ENCODE assay signal across 2 cellular contexts in genomic region chr5:34697308-34698108, GRCh38.
TF ChIP-seq lines count a peak whose summit lies in the region.

No MANE protein-coding gene starts in this region.

TF ChIP-seq in IMR-90, 13 proteins besides CTCF, POLR2A, EP300 and RAD21:
- TF ChIP-seq USF2 (IDR thresholded peaks at IDR 0.05; ENCODE audit: low read depth, low read length), result no peak
- no peak for TF ChIP-seq CEBPB (IDR thresholded peaks at IDR 0.05; ENCODE audit: low read depth, low read length)
- TF ChIP-seq CHD1 (IDR thresholded peaks at IDR 0.05; ENCODE audit: low read depth, low read length), result no peak
- no peak for TF ChIP-seq MAZ (IDR thresholded peaks at IDR 0.05; ENCODE audit: borderline replicate concordance, low read depth, low read length)
- no peak for TF ChIP-seq BHLHE40 (IDR thresholded peaks at IDR 0.05; ENCODE audit: low read depth, low read length)
- no peak for TF ChIP-seq MXI1 (IDR thresholded peaks at IDR 0.05; ENCODE audit: borderline replicate concordance, low read depth, low read length)
- no peak for TF ChIP-seq RCOR1 (IDR thresholded peaks at IDR 0.05; ENCODE audit: insufficient replicate concordance, low read length)
- no peak for TF ChIP-seq MAFK (IDR thresholded peaks at IDR 0.05; ENCODE audit: low read depth, low read length)
- TF ChIP-seq NFE2L2 (IDR thresholded peaks at IDR 0.05; ENCODE audit: low read depth, low read length), result no peak
- no peak for TF ChIP-seq ELK1 (IDR thresholded peaks at IDR 0.05; ENCODE audit: borderline replicate concordance, low read depth, low read length)
- no peak for TF ChIP-seq FOS (IDR thresholded peaks at IDR 0.05; ENCODE audit: low read depth, low read length)
- no peak for TF ChIP-seq SMC3 (IDR thresholded peaks at IDR 0.05; ENCODE audit: low read depth, low read length)
- no peak for TF ChIP-seq RFX5 (IDR thresholded peaks at IDR 0.05; ENCODE audit: low read depth, low read length)

TF ChIP-seq in K562, 482 proteins besides CTCF, POLR2A, EP300 and RAD21 (continues in another document):
- no peak for TF ChIP-seq STAT6 (CRISPR knock-in tag; IDR thresholded peaks at IDR 0.05)
- TF ChIP-seq SETDB1 (IDR thresholded peaks at IDR 0.05; ENCODE audit: low read length), result no peak
- TF ChIP-seq ZNF174 (CRISPR knock-in tag; IDR thresholded peaks at IDR 0.05), result no peak
- TF ChIP-seq CEBPB (tag; IDR thresholded peaks at IDR 0.05), result peak; percentile 85
- no peak for TF ChIP-seq JUND (IDR thresholded peaks at IDR 0.05; ENCODE audit: borderline replicate concordance, low read depth, low read length)
- peak; percentile 40; the same call in 1 of the 3 replicates for TF ChIP-seq JUND (tag; IDR thresholded peaks at IDR 0.05; ENCODE audit: borderline replicate concordance, low read depth, low read length)
- 0 out of 4 replicates have a peak, but pooled peaks of 1 of the 2 experiments have one; percentile 19 for TF ChIP-seq RCOR1 (IDR thresholded peaks at IDR 0.05; ENCODE audit: borderline replicate concordance in 1 of 2, low read depth in 2 of 2, low read length in 2 of 2)
- peak; percentile 86 for TF ChIP-seq HMBOX1 (IDR thresholded peaks at IDR 0.05)
- peak; percentile 37 for TF ChIP-seq CCNT2 (IDR thresholded peaks at IDR 0.05; ENCODE audit: borderline replicate concordance, extremely low read depth, insufficient read length, low read depth, low read length)
- TF ChIP-seq RBM25 (IDR thresholded peaks at IDR 0.05; ENCODE audit: low read depth, low read length, severe bottlenecking), result no peak
- peak; percentile 75 for TF ChIP-seq ZBTB40 (IDR thresholded peaks at IDR 0.05)
- no peak for TF ChIP-seq ZBTB40 (CRISPR knock-in tag; IDR thresholded peaks at IDR 0.05)
- TF ChIP-seq MEIS2 (IDR thresholded peaks at IDR 0.05; ENCODE audit: partially characterized antibody), result peak; percentile 63
- no peak for TF ChIP-seq ZZZ3 (IDR thresholded peaks at IDR 0.05)
- 0 out of 2 replicates have a peak, but pooled peaks have one; percentile 44 for TF ChIP-seq SMARCE1 (IDR thresholded peaks at IDR 0.05)
- no peak for TF ChIP-seq HOXB6 (CRISPR knock-in tag; IDR thresholded peaks at IDR 0.05; ENCODE audit: borderline replicate concordance)
- 0 out of 2 replicates have a peak, but pooled peaks have one; percentile 29 for TF ChIP-seq ZNF644 (tag; IDR thresholded peaks at IDR 0.05; ENCODE audit: low read depth)
- peak; percentile 36; the same call in 1 of the 2 replicates for TF ChIP-seq ZNF384 (IDR thresholded peaks at IDR 0.05; ENCODE audit: low read depth, low read length)
- peak; percentile 62; the same call in 1 of the 2 replicates for TF ChIP-seq DPF2 (IDR thresholded peaks at IDR 0.05)
- TF ChIP-seq VEZF1 (CRISPR knock-in tag; IDR thresholded peaks at IDR 0.05), result peak; percentile 33; the same call in 1 of the 2 replicates
- TF ChIP-seq PBX2 (CRISPR knock-in tag; IDR thresholded peaks at IDR 0.05; ENCODE audit: low read depth), result no peak
- TF ChIP-seq PBX2 (tag; conservative IDR thresholded peaks at IDR 0.05; ENCODE audit: low read depth), result peak; percentile 54; the same call in 1 of the 2 replicates
- peak; percentile 61 for TF ChIP-seq DACH1 (IDR thresholded peaks at IDR 0.05; ENCODE audit: partially characterized antibody)
- no peak for TF ChIP-seq CAMTA2 (CRISPR knock-in tag; conservative IDR thresholded peaks at IDR 0.05)
- peak; percentile 17; the same call in 1 of the 2 replicates for TF ChIP-seq CBFA2T2 (conservative IDR thresholded peaks at IDR 0.05)
- no peak for TF ChIP-seq EGR1 (conservative IDR thresholded peaks at IDR 0.05)
- TF ChIP-seq RAD51 (IDR thresholded peaks at IDR 0.05; ENCODE audit: borderline replicate concordance, low read depth), result no peak
- 0 out of 2 replicates have a peak, but pooled peaks have one; percentile 19 for TF ChIP-seq ATF7 (IDR thresholded peaks at IDR 0.05)
- TF ChIP-seq ARID3A (IDR thresholded peaks at IDR 0.05; ENCODE audit: borderline replicate concordance, low read depth, low read length), result 0 out of 2 replicates have a peak, but pooled peaks have one; percentile 9
- peak; percentile 41; the same call in 1 of the 2 replicates for TF ChIP-seq LEF1 (IDR thresholded peaks at IDR 0.05)
- peak; percentile 46; the same call in 1 of the 2 replicates for TF ChIP-seq SOX6 (IDR thresholded peaks at IDR 0.05)
- TF ChIP-seq ADNP (tag; IDR thresholded peaks at IDR 0.05), result 0 out of 2 replicates have a peak, but pooled peaks have one; percentile 19
- peak; percentile 99 for TF ChIP-seq PCBP2 (IDR thresholded peaks at IDR 0.05; ENCODE audit: low read depth, low read length, poor library complexity, severe bottlenecking)
- TF ChIP-seq POLR2AphosphoS5 (IDR thresholded peaks at IDR 0.05; ENCODE audit: control insufficient read depth, insufficient read depth, low read depth, low read length), result no peak
- peak; percentile 59 for TF ChIP-seq ARID1B (IDR thresholded peaks at IDR 0.05)
- peak; percentile 97 for TF ChIP-seq HNRNPK (IDR thresholded peaks at IDR 0.05; ENCODE audit: low read depth, low read length, poor library complexity, severe bottlenecking)
- peak; percentile 97 for TF ChIP-seq PCBP1 (IDR thresholded peaks at IDR 0.05; ENCODE audit: low read depth, low read length, poor library complexity, severe bottlenecking)
- no peak for TF ChIP-seq MCM5 (IDR thresholded peaks at IDR 0.05; ENCODE audit: low read depth)
